In the genomic region with DNA sequence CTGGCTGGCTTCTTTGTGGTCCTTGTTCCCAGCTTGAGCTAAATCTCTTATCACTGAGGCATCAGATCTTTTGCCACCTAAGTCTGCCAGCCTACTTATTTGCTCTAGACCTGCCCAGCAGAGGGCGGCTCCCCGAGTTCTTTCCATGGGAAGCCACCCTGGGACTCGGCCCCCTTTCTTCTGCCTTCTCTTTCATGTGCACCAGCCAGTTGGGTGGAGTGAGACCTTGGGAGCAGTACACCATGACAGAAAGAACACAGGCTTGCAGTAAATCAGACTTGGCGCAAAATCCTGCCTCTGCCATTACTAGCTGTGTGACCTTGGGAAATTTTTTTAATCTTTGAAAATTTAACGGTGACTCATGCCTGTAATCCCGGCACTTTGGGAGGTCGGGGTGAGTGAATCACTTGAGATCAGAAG, we compare ENCODE assay signal across 9 cellular contexts. TPM values are rescaled to one million over a fixed set of nuclear protein-coding genes. Genes with fewer than 3 reads are reported as not detected.
A peak's percentile ranks its signal among the peaks of the same experiment; 100 is the strongest.
DNase-seq lines count a peak whose midpoint lies in the region; ATAC-seq and TF ChIP-seq lines count a peak whose summit lies in the region.
"Had no signal": no experiment of that assay in that cellular context is flagged by ENCODE, and none has a peak within 500 bp of the region (broad histone marks: within the 10 kb centered on the region; RNA-seq: fewer than 3 reads in every experiment).

No MANE protein-coding gene starts in this region.

- H3K9me3 ChIP-seq in effector memory CD4-positive, alpha-beta T cell (ENCODE audit: control insufficient read depth, low read length): no peaks in the 10 kb centered on the region

- H3K27ac ChIP-seq in effector memory CD4-positive, alpha-beta T cell (ENCODE audit: insufficient read depth, low read length, poor library complexity, severe bottlenecking): no peak overlapping the region
- H3K27ac ChIP-seq: epithelial cell of prostate had no signal

- H3K4me3 ChIP-seq in H7 (ENCODE audit: insufficient read depth, low read depth, low read length): no peak overlapping the region
- H3K4me3 ChIP-seq in effector memory CD4-positive, alpha-beta T cell (ENCODE audit: insufficient read depth, low read depth, low read length, poor library complexity, severe bottlenecking): no peak overlapping the region

- H3K27ac Mint-ChIP-seq in glutamatergic neuron (ENCODE audit: unreplicated experiment): no peak overlapping the region

- H3K9me3 Mint-ChIP-seq in glutamatergic neuron (ENCODE audit: unreplicated experiment): no peaks in the 10 kb centered on the region

- no peaks in the 10 kb centered on the region for H3K27me3 ChIP-seq in H7 (ENCODE audit: control insufficient read depth, insufficient read depth, low read length)
- H3K27me3 ChIP-seq in effector memory CD4-positive, alpha-beta T cell (replicated peaks; ENCODE audit: control insufficient read depth, insufficient read depth, low read length, poor library complexity, severe bottlenecking): no peaks in the 10 kb centered on the region

- H3K4me3 Mint-ChIP-seq in glutamatergic neuron (ENCODE audit: unreplicated experiment): no peak overlapping the region

- no peaks in the 10 kb centered on the region for H3K27me3 Mint-ChIP-seq in glutamatergic neuron (ENCODE audit: unreplicated experiment)

- H3K36me3 ChIP-seq in H7 (replicated peaks; ENCODE audit: control insufficient read depth, insufficient read depth, low read length): no peaks in the 10 kb centered on the region
- no peaks in the 10 kb centered on the region for H3K36me3 ChIP-seq in effector memory CD4-positive, alpha-beta T cell (ENCODE audit: control insufficient read depth, insufficient read depth, low read length)

- ATAC-seq in HG03025 (IDR thresholded peaks at IDR 0.05; ENCODE audit: low FRiP score, unreplicated experiment): no peak

- peak; percentile 18 for DNase-seq in COLO668 (lab: John Stamatoyannopoulos, UW; ENCODE audit: unreplicated experiment)
- DNase-seq in H7: peak; percentile 67
- DNase-seq in SKM-1 treated with dmso at 0.1 percent for 144 hours (lab: John Stamatoyannopoulos, UW; ENCODE audit: unreplicated experiment): peak; percentile 16
- DNase-seq in glutamatergic neuron: peak; percentile 29
- DNase-seq in NK-92 (lab: John Stamatoyannopoulos, UW; ENCODE audit: unreplicated experiment): no peak
- DNase-seq in NCI-H2107 (lab: John Stamatoyannopoulos, UW): no peak
- DNase-seq in effector memory CD4-positive, alpha-beta T cell: no peak

- no peaks in the 10 kb centered on the region for H3K4me1 Mint-ChIP-seq in glutamatergic neuron (ENCODE audit: low read depth, unreplicated experiment)

- no peaks in the 10 kb centered on the region for H3K36me3 Mint-ChIP-seq in glutamatergic neuron (ENCODE audit: unreplicated experiment)

- no peaks in the 10 kb centered on the region for H3K4me1 ChIP-seq in effector memory CD4-positive, alpha-beta T cell (ENCODE audit: control insufficient read depth, insufficient read depth, low read length, poor library complexity, severe bottlenecking)

- TF ChIP-seq CTCF in glutamatergic neuron (IDR thresholded peaks at IDR 0.05; ENCODE audit: partially characterized antibody, unreplicated experiment): peak; percentile 14

RNA-seq across cellular contexts. Expression of gene SMAGP, which starts 7.4 kb away (rescaled TPM):
- 10.1 and 11.9 TPM in 2 replicates for total RNA-seq in H7 (2014; rRNA removed; shearing (Covaris generic))
- not detected for total RNA-seq in glutamatergic neuron (ENCODE audit: unreplicated experiment)

RNA-seq across cellular contexts. Expression of gene DAZAP2, which starts 24.1 kb away (rescaled TPM):
- total RNA-seq in H7 (2014; rRNA removed; shearing (Covaris generic)): 47.1 and 56.8 TPM in 2 replicates
- total RNA-seq in glutamatergic neuron (ENCODE audit: unreplicated experiment): 31.9 TPM

RNA-seq across cellular contexts. Expression of gene POU6F1, which starts 44.9 kb away (rescaled TPM):
- total RNA-seq in H7 (2014; rRNA removed; shearing (Covaris generic)): 8.3 and 11.8 TPM in 2 replicates
- total RNA-seq in glutamatergic neuron (ENCODE audit: unreplicated experiment): 6.0 TPM

Comparison
In these comparisons a context has a peak if more than half of its experiments do, and no peak if none do; other contexts are left out.
1. DNase-seq: peak in COLO668 (single experiment), H7 (single experiment), SKM-1 treated with dmso at 0.1 percent for 144 hours (single experiment) and glutamatergic neuron (single experiment); none in NK-92 (single experiment), NCI-H2107 (single experiment) and effector memory CD4-positive, alpha-beta T cell (0 of 3).
2. RNA of gene SMAGP, which starts 7.4 kb away (total RNA-seq): 10.1 to 11.9 TPM in H7; not detected in glutamatergic neuron (single experiment); every median in the first group is over 10 times any median in the second.